ENCODE assay signal across 1 cellular context in the genomic region with DNA sequence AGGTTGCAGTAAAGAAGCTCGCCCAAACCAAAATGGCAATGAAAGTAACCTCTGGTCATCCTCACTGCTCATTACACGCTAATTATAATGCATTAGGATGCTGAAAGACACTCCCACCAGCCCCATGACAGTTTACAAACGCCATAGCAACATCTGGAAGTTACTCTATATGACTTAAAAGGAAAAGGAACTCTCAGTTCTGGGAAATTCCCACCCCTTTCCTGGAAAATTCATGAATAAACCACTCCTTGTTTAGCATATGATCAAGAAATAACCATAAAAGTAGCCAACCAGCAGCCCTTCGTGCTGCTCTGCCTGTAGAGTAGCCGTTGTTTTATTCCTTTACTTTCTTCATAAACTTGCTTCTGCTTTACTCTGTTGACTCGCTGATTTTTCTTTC.
TF ChIP-seq lines count a peak whose summit lies in the region.

No MANE protein-coding gene starts in this region.

TF ChIP-seq in GM23338, 12 proteins besides CTCF, POLR2A, EP300 and RAD21 (continued from another document):
- TF ChIP-seq, protein P1, sequence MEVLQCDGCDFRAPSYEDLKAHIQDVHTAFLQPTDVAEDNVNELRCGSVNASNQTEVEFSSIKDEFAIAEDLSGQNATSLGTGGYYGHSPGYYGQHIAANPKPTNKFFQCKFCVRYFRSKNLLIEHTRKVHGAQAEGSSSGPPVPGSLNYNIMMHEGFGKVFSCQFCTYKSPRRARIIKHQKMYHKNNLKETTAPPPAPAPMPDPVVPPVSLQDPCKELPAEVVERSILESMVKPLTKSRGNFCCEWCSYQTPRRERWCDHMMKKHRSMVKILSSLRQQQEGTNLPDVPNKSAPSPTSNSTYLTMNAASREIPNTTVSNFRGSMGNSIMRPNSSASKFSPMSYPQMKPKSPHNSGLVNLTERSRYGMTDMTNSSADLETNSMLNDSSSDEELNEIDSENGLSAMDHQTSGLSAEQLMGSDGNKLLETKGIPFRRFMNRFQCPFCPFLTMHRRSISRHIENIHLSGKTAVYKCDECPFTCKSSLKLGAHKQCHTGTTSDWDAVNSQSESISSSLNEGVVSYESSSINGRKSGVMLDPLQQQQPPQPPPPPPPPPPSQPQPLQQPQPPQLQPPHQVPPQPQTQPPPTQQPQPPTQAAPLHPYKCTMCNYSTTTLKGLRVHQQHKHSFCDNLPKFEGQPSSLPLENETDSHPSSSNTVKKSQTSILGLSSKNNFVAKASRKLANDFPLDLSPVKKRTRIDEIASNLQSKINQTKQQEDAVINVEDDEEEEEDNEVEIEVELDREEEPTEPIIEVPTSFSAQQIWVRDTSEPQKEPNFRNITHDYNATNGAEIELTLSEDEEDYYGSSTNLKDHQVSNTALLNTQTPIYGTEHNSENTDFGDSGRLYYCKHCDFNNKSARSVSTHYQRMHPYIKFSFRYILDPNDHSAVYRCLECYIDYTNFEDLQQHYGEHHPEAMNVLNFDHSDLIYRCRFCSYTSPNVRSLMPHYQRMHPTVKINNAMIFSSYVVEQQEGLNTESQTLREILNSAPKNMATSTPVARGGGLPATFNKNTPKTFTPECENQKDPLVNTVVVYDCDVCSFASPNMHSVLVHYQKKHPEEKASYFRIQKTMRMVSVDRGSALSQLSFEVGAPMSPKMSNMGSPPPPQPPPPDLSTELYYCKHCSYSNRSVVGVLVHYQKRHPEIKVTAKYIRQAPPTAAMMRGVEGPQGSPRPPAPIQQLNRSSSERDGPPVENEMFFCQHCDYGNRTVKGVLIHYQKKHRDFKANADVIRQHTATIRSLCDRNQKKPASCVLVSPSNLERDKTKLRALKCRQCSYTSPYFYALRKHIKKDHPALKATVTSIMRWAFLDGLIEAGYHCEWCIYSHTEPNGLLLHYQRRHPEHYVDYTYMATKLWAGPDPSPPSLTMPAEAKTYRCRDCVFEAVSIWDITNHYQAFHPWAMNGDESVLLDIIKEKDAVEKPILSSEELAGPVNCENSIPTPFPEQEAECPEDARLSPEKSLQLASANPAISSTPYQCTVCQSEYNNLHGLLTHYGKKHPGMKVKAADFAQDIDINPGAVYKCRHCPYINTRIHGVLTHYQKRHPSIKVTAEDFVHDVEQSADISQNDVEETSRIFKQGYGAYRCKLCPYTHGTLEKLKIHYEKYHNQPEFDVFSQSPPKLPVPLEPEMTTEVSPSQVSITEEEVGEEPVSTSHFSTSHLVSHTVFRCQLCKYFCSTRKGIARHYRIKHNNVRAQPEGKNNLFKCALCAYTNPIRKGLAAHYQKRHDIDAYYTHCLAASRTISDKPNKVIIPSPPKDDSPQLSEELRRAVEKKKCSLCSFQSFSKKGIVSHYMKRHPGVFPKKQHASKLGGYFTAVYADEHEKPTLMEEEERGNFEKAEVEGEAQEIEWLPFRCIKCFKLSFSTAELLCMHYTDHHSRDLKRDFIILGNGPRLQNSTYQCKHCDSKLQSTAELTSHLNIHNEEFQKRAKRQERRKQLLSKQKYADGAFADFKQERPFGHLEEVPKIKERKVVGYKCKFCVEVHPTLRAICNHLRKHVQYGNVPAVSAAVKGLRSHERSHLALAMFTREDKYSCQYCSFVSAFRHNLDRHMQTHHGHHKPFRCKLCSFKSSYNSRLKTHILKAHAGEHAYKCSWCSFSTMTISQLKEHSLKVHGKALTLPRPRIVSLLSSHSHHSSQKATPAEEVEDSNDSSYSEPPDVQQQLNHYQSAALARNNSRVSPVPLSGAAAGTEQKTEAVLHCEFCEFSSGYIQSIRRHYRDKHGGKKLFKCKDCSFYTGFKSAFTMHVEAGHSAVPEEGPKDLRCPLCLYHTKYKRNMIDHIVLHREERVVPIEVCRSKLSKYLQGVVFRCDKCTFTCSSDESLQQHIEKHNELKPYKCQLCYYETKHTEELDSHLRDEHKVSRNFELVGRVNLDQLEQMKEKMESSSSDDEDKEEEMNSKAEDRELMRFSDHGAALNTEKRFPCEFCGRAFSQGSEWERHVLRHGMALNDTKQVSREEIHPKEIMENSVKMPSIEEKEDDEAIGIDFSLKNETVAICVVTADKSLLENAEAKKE (CRISPR knock-in tag; IDR thresholded peaks at IDR 0.05): no peak
- TF ChIP-seq CREB1 (CRISPR knock-in tag; IDR thresholded peaks at IDR 0.05; ENCODE audit: low read depth): no peak
- TF ChIP-seq, protein P2, sequence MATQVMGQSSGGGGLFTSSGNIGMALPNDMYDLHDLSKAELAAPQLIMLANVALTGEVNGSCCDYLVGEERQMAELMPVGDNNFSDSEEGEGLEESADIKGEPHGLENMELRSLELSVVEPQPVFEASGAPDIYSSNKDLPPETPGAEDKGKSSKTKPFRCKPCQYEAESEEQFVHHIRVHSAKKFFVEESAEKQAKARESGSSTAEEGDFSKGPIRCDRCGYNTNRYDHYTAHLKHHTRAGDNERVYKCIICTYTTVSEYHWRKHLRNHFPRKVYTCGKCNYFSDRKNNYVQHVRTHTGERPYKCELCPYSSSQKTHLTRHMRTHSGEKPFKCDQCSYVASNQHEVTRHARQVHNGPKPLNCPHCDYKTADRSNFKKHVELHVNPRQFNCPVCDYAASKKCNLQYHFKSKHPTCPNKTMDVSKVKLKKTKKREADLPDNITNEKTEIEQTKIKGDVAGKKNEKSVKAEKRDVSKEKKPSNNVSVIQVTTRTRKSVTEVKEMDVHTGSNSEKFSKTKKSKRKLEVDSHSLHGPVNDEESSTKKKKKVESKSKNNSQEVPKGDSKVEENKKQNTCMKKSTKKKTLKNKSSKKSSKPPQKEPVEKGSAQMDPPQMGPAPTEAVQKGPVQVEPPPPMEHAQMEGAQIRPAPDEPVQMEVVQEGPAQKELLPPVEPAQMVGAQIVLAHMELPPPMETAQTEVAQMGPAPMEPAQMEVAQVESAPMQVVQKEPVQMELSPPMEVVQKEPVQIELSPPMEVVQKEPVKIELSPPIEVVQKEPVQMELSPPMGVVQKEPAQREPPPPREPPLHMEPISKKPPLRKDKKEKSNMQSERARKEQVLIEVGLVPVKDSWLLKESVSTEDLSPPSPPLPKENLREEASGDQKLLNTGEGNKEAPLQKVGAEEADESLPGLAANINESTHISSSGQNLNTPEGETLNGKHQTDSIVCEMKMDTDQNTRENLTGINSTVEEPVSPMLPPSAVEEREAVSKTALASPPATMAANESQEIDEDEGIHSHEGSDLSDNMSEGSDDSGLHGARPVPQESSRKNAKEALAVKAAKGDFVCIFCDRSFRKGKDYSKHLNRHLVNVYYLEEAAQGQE (IDR thresholded peaks at IDR 0.05; ENCODE audit: unreplicated experiment): no peak
- no peak for TF ChIP-seq ZNF331 (CRISPR knock-in tag; IDR thresholded peaks at IDR 0.05; ENCODE audit: low read depth)
- no peak for TF ChIP-seq JUNB (IDR thresholded peaks at IDR 0.05; ENCODE audit: unreplicated experiment)
- no peak for TF ChIP-seq ZNF114 (CRISPR knock-in tag; IDR thresholded peaks at IDR 0.05)
- no peak for TF ChIP-seq NANOG (IDR thresholded peaks at IDR 0.05; ENCODE audit: borderline replicate concordance)
TF ChIP-seq in GM23338: peak in this region for 0.
